In the genomic region with DNA sequence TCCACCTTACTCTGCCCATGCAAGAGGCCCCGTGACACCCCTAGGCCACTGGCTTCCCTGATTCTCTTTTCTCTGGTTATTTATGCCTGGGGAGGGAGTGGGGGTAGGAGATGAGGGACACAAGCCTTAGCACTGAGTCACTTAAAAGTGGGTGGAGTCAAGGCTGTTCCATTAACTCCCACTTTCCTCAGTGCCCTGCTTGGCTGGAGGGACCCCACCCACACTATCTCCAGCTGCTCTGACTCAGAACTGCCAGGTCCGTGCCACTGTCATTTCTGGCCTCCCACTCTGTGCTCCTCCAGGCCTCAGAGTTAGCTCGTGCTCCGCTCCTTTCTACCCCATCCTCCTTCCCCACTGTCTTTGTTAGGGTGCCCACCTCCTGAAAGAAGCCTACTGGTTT, we compare ENCODE assay signal across 26 cellular contexts.
DNase-seq lines count a peak whose midpoint lies in the region; FAIRE-seq and TF ChIP-seq lines count a peak whose summit lies in the region.
"Had no signal": no experiment of that assay in that cellular context is flagged by ENCODE, and none has a peak within 500 bp of the region (broad histone marks: within the 10 kb centered on the region; RNA-seq: fewer than 3 reads in every experiment).

No MANE protein-coding gene starts in this region.

- H3K4me1 ChIP-seq in Karpas-422 (ENCODE audit: low read length) (peaks cover 75% of the 10 kb centered on the region), smooth muscle cell (ENCODE audit: low read depth) (no peaks in the 10 kb centered on the region)
- H3K4me1 ChIP-seq: prostate gland had no signal

- H3K36me3 ChIP-seq in Karpas-422 (ENCODE audit: insufficient read depth, low read length) (no peaks in the 10 kb centered on the region; the same call in 1 of the 2 replicates), smooth muscle cell (ENCODE audit: low read depth) (no peaks in the 10 kb centered on the region)
- H3K36me3 ChIP-seq: neutrophil, prostate gland, thoracic aorta had no signal

- no peaks in the 10 kb centered on the region for H3K79me2 ChIP-seq in Karpas-422 (ENCODE audit: low read length)
- no peaks in the 10 kb centered on the region for H3K79me2 ChIP-seq in smooth muscle cell (ENCODE audit: low read depth)

- H3K27me3 ChIP-seq in Karpas-422 (ENCODE audit: low read length) (no peaks in the 10 kb centered on the region), smooth muscle cell (ENCODE audit: low read depth) (no peaks in the 10 kb centered on the region)
- H3K27me3 ChIP-seq: neutrophil had no signal

- no peak overlapping the region; the same call in 1 of the 2 replicates for H3K4me3 ChIP-seq in Karpas-422 (ENCODE audit: low read length)
- no peak overlapping the region for H3K4me3 ChIP-seq in smooth muscle cell
- H3K4me3 ChIP-seq: K562, prostate gland, thoracic aorta had no signal

- no peaks in the 10 kb centered on the region for H3F3A ChIP-seq in smooth muscle cell (ENCODE audit: low read depth)

- no peaks in the 10 kb centered on the region for H3K9me2 ChIP-seq in Karpas-422 (replicated peaks; ENCODE audit: insufficient read depth, low read length)

- peak overlapping the region; percentile 93 for H3K27ac ChIP-seq in Karpas-422 (ENCODE audit: low read length)
- no peak overlapping the region for H3K27ac ChIP-seq in smooth muscle cell (ENCODE audit: low read depth)
- H3K27ac ChIP-seq: neutrophil, prostate gland, thoracic aorta had no signal

- FAIRE-seq in D721Med (lab: Jason Lieb, UNC): no peak
- FAIRE-seq: K562, kidney, TTC549 had no signal

- H3K9me3 ChIP-seq in Karpas-422 (ENCODE audit: low read length): no peaks in the 10 kb centered on the region
- no peaks in the 10 kb centered on the region for H3K9me3 ChIP-seq in smooth muscle cell (replicated peaks; ENCODE audit: low read depth)
- H3K9me3 ChIP-seq: neutrophil, prostate gland, thoracic aorta had no signal

- H4K20me1 ChIP-seq in Karpas-422 (ENCODE audit: insufficient read depth, low read depth, low read length) (no peaks in the 10 kb centered on the region), smooth muscle cell (ENCODE audit: low read depth) (no peaks in the 10 kb centered on the region)

- WGBS in smooth muscle cell (ENCODE audit: low lambda C conversion rate): 30% methylated on average over 4 of the region's 4 CpGs

- H3K9ac ChIP-seq in Karpas-422 (ENCODE audit: low read length) (0 out of 2 replicates have a peak overlapping the region, but pooled peaks have one; percentile 30), smooth muscle cell (ENCODE audit: low read depth) (no peak overlapping the region)

- peak; percentile 8 for DNase-seq in EL
- peak; percentile 28 for DNase-seq in Karpas-422
- DNase-seq in ecto neural progenitor cell (ENCODE audit: low spot score): peak; percentile 25
- no peak for DNase-seq in smooth muscle cell (lab: John Stamatoyannopoulos, UW; ENCODE audit: unreplicated experiment)
- DNase-seq in D721Med (ENCODE audit: insufficient read length, low spot score): no peak
- DNase-seq in NCI-H1092 (lab: John Stamatoyannopoulos, UW): no peak
- DNase-seq in NCI-H2107 (lab: John Stamatoyannopoulos, UW): no peak
- DNase-seq: activated CD8-positive, alpha-beta memory T cell treated with anti-CD3 and anti-CD28 coated beads, Interleukin-2, amount 10 ng/mL, durations not matched to agents 7 days and 5 days; activated naive CD4-positive, alpha-beta T cell treated with anti-CD3 and anti-CD28 coated beads, Interleukin-2, amount 50 U/mL, for 16 hours; activated T-cell treated with anti-CD3 and anti-CD28 coated beads, Interleukin-2, amount 50 U/mL, for 72 hours; aorta; CD4-positive, alpha-beta T cell; dermis blood vessel endothelial cell; GOT3; kidney; MV-4-11; NCI-H1694; NCI-H526; RPMI8226; stimulated activated CD4-positive, alpha-beta T cell treated with anti-CD3 and anti-CD28 coated beads, Interleukin-2, amount 100 ng/mL, for 48 hours; stimulated activated naive B cell treated with anti-CD40 and anti-IgM and Interleukin-4, amounts not matched to agents 10 μg/mL and 1 μg/mL and 100 μg/mL, for 72 hours had no signal

- H3K4me2 ChIP-seq in Karpas-422 (ENCODE audit: low read depth, low read length, poor library complexity, severe bottlenecking) (peak overlapping the region; percentile 57), smooth muscle cell (peak overlapping the region; percentile 39)

- no peak for TF ChIP-seq CTCF in smooth muscle cell (IDR thresholded peaks at IDR 0.05; ENCODE audit: borderline replicate concordance, insufficient read depth, poor library complexity, severe bottlenecking)
- TF ChIP-seq CTCF in D721Med (IDR thresholded peaks at IDR 0.05; ENCODE audit: insufficient read depth, missing control alignments): no peak

- H2AFZ ChIP-seq in Karpas-422 (ENCODE audit: low read length): no peak overlapping the region
- no peak overlapping the region for H2AFZ ChIP-seq in smooth muscle cell (ENCODE audit: low read depth)

Comparison
In these comparisons a context has a peak if more than half of its experiments do, and no peak if none do; other contexts are left out.
1. DNase-seq: peak in EL (single experiment), Karpas-422 (single experiment) and ecto neural progenitor cell (single experiment); none in smooth muscle cell (single experiment), D721Med (single experiment), NCI-H1092 (single experiment) and NCI-H2107 (single experiment).